In genomic region chr5:6716634-6717149, GRCh38 we compare ENCODE assay signal across 1 cellular context.
TF ChIP-seq lines count a peak whose summit lies in the region.

No MANE protein-coding gene starts in this region.

TF ChIP-seq in H1, 55 proteins besides CTCF, POLR2A, EP300 and RAD21:
- TF ChIP-seq CBX5 (IDR thresholded peaks at IDR 0.05; ENCODE audit: low read depth, low read length) (no peak), FOSL1 (IDR thresholded peaks at IDR 0.05; ENCODE audit: insufficient read depth, low read depth, low read length) (no peak), POLR2AphosphoS5 (IDR thresholded peaks at IDR 0.05; ENCODE audit: low read depth, low read length) (no peak), KDM4A (IDR thresholded peaks at IDR 0.05; ENCODE audit: low read depth, low read length, severe bottlenecking) (no peak), SAP30 (IDR thresholded peaks at IDR 0.05; ENCODE audit: insufficient read depth, insufficient replicate concordance, low read length) (no peak), NANOG (IDR thresholded peaks at IDR 0.05; ENCODE audit: insufficient read depth, low read depth, low read length, poor library complexity, severe bottlenecking) (no peak), RBBP5 (IDR thresholded peaks at IDR 0.05; ENCODE audit: borderline replicate concordance, low read depth, low read length) (no peak), MAX (IDR thresholded peaks at IDR 0.05) (no peak), CEBPB (IDR thresholded peaks at IDR 0.05; ENCODE audit: low read depth, low read length) (no peak), CBX8 (IDR thresholded peaks at IDR 0.05; ENCODE audit: borderline replicate concordance, low read depth, low read length) (no peak), TAF1 (IDR thresholded peaks at IDR 0.05; ENCODE audit: low read depth, low read length) (no peak), ASH2L (IDR thresholded peaks at IDR 0.05; ENCODE audit: low read length) (no peak), SP4 (IDR thresholded peaks at IDR 0.05; ENCODE audit: low read length) (no peak), TBP (IDR thresholded peaks at IDR 0.05; ENCODE audit: low read depth, low read length) (no peak)
